In the genomic region with DNA sequence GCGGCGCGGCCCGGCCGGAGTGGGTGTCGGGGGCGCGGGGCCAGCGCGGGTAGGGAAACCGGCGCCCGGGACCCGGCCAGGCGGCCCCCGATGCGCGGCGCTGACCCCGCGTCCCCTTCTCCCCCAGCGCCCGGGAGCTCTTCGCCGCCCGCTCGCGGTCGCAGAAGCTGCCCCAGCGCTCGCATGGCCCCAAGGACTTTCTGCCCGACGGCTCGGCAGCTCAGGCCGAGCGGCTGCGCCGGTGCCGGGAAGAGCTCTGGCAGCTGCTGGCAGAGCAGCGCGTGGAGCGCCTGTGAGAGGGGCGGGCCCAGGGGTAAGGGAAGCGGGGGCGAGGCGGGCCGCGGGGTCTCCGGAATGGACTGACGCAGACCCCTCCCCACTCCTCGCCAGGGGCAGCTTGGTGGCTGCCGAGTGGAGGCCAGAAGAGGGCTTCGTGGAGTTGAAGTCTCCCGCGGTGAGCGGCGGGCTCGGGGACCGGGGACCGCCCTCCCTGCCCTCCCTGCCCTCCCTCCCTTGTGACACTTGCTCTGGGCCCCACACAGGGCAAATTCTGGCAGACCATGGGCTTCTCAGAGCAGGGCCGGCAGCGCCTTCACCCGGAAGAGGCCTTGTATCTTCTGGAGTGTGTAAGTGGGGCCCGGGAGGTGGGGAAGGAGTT, we compare ENCODE assay signal across 1 cellular context.
A peak's percentile ranks its signal among the peaks of the same experiment; 100 is the strongest.
TF ChIP-seq lines count a peak whose summit lies in the region.

No MANE protein-coding gene starts in this region.

TF ChIP-seq in HepG2, 621 proteins besides CTCF, POLR2A, EP300 and RAD21 (continues in another document):
- TF ChIP-seq RXRA (CRISPR knock-in tag; IDR thresholded peaks at IDR 0.05) (no peak), ZSCAN25 (CRISPR knock-in tag; IDR thresholded peaks at IDR 0.05) (no peak; the same call in 1 of the 2 replicates), SMARCE1 (IDR thresholded peaks at IDR 0.05; ENCODE audit: borderline replicate concordance) (no peak), STAT5B (CRISPR knock-in tag; IDR thresholded peaks at IDR 0.05) (0 out of 2 replicates have a peak, but pooled peaks have one; percentile 9), SRY (CRISPR knock-in tag; IDR thresholded peaks at IDR 0.05) (no peak), KLF13 (CRISPR knock-in tag; IDR thresholded peaks at IDR 0.05) (0 out of 2 replicates have a peak, but pooled peaks have one; percentile 35), ZNF768 (CRISPR knock-in tag; IDR thresholded peaks at IDR 0.05) (peak; percentile 62), PHF8 (CRISPR knock-in tag; IDR thresholded peaks at IDR 0.05) (peak; percentile 51; the same call in 1 of the 2 replicates), SETDB1 (CRISPR knock-in tag; IDR thresholded peaks at IDR 0.05; ENCODE audit: borderline replicate concordance) (no peak), MZF1 (CRISPR knock-in tag; IDR thresholded peaks at IDR 0.05; ENCODE audit: borderline replicate concordance) (no peak), ZNF20 (CRISPR knock-in tag; IDR thresholded peaks at IDR 0.05) (no peak), GFI1 (CRISPR knock-in tag; IDR thresholded peaks at IDR 0.05; ENCODE audit: borderline replicate concordance) (0 out of 2 replicates have a peak, but pooled peaks have one; percentile 50), ZNF350 (CRISPR knock-in tag; IDR thresholded peaks at IDR 0.05; ENCODE audit: borderline replicate concordance, low read depth) (no peak), YEATS4 (CRISPR knock-in tag; IDR thresholded peaks at IDR 0.05; ENCODE audit: borderline replicate concordance) (no peak), SP5 (CRISPR knock-in tag; IDR thresholded peaks at IDR 0.05; ENCODE audit: borderline replicate concordance, low read depth) (0 out of 2 replicates have a peak, but pooled peaks have one; percentile 16), GZF1 (CRISPR knock-in tag; IDR thresholded peaks at IDR 0.05) (no peak), ZFP41 (CRISPR knock-in tag; IDR thresholded peaks at IDR 0.05; ENCODE audit: borderline replicate concordance) (peak; percentile 35; the same call in 1 of the 2 replicates), ZNF224 (CRISPR knock-in tag; IDR thresholded peaks at IDR 0.05) (no peak), ZBTB7A (CRISPR knock-in tag; IDR thresholded peaks at IDR 0.05) (no peak), ZNF549 (CRISPR knock-in tag; IDR thresholded peaks at IDR 0.05) (no peak), SRSF9 (IDR thresholded peaks at IDR 0.05; ENCODE audit: borderline replicate concordance, insufficient read depth, low read depth, low read length, poor library complexity, severe bottlenecking) (no peak), ZNF274 (CRISPR knock-in tag; IDR thresholded peaks at IDR 0.05) (0 out of 2 replicates have a peak, but pooled peaks have one; percentile 60), ZNF205 (CRISPR knock-in tag; IDR thresholded peaks at IDR 0.05) (no peak), TCF12 (IDR thresholded peaks at IDR 0.05) (no peak), TCF12 (CRISPR knock-in tag; IDR thresholded peaks at IDR 0.05) (peak; percentile 1; the same call in 1 of the 2 replicates), ZNF296 (CRISPR knock-in tag; conservative IDR thresholded peaks at IDR 0.05) (no peak), HNF4G (IDR thresholded peaks at IDR 0.05; ENCODE audit: borderline replicate concordance, low read depth, low read length) (no peak), HNF4G (CRISPR knock-in tag; IDR thresholded peaks at IDR 0.05; ENCODE audit: borderline replicate concordance, low read depth) (0 out of 2 replicates have a peak, but pooled peaks have one; percentile 18), ZNF550 (CRISPR knock-in tag; IDR thresholded peaks at IDR 0.05; ENCODE audit: borderline replicate concordance) (no peak), ZFX (CRISPR knock-in tag; IDR thresholded peaks at IDR 0.05; ENCODE audit: low read depth) (peak; percentile 28), ATF7-NPFF (CRISPR knock-in tag; IDR thresholded peaks at IDR 0.05; ENCODE audit: low read depth) (no peak), MAFK (conservative IDR thresholded peaks at IDR 0.05 in 1 of 2, IDR thresholded peaks at IDR 0.05 in 1 of 2; ENCODE audit: low read length in 2 of 2) (no peak)
- TF ChIP-seq, protein P1, sequence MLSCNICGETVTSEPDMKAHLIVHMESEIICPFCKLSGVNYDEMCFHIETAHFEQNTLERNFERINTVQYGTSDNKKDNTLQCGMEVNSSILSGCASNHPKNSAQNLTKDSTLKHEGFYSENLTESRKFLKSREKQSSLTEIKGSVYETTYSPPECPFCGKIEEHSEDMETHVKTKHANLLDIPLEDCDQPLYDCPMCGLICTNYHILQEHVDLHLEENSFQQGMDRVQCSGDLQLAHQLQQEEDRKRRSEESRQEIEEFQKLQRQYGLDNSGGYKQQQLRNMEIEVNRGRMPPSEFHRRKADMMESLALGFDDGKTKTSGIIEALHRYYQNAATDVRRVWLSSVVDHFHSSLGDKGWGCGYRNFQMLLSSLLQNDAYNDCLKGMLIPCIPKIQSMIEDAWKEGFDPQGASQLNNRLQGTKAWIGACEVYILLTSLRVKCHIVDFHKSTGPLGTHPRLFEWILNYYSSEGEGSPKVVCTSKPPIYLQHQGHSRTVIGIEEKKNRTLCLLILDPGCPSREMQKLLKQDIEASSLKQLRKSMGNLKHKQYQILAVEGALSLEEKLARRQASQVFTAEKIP (CRISPR knock-in tag; IDR thresholded peaks at IDR 0.05; ENCODE audit: borderline replicate concordance): no peak
- TF ChIP-seq, protein P2, sequence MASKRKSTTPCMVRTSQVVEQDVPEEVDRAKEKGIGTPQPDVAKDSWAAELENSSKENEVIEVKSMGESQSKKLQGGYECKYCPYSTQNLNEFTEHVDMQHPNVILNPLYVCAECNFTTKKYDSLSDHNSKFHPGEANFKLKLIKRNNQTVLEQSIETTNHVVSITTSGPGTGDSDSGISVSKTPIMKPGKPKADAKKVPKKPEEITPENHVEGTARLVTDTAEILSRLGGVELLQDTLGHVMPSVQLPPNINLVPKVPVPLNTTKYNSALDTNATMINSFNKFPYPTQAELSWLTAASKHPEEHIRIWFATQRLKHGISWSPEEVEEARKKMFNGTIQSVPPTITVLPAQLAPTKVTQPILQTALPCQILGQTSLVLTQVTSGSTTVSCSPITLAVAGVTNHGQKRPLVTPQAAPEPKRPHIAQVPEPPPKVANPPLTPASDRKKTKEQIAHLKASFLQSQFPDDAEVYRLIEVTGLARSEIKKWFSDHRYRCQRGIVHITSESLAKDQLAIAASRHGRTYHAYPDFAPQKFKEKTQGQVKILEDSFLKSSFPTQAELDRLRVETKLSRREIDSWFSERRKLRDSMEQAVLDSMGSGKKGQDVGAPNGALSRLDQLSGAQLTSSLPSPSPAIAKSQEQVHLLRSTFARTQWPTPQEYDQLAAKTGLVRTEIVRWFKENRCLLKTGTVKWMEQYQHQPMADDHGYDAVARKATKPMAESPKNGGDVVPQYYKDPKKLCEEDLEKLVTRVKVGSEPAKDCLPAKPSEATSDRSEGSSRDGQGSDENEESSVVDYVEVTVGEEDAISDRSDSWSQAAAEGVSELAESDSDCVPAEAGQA (IDR thresholded peaks at IDR 0.05; ENCODE audit: low read depth): no peak
- TF ChIP-seq, protein P2 (CRISPR knock-in tag; IDR thresholded peaks at IDR 0.05; ENCODE audit: borderline replicate concordance): peak; percentile 53; the same call in 1 of the 2 replicates
- TF ChIP-seq, protein P3, sequence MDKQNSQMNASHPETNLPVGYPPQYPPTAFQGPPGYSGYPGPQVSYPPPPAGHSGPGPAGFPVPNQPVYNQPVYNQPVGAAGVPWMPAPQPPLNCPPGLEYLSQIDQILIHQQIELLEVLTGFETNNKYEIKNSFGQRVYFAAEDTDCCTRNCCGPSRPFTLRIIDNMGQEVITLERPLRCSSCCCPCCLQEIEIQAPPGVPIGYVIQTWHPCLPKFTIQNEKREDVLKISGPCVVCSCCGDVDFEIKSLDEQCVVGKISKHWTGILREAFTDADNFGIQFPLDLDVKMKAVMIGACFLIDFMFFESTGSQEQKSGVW (CRISPR knock-in tag; IDR thresholded peaks at IDR 0.05; ENCODE audit: borderline replicate concordance): no peak
- TF ChIP-seq, protein P4, sequence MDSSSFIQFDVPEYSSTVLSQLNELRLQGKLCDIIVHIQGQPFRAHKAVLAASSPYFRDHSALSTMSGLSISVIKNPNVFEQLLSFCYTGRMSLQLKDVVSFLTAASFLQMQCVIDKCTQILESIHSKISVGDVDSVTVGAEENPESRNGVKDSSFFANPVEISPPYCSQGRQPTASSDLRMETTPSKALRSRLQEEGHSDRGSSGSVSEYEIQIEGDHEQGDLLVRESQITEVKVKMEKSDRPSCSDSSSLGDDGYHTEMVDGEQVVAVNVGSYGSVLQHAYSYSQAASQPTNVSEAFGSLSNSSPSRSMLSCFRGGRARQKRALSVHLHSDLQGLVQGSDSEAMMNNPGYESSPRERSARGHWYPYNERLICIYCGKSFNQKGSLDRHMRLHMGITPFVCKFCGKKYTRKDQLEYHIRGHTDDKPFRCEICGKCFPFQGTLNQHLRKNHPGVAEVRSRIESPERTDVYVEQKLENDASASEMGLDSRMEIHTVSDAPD (CRISPR knock-in tag; IDR thresholded peaks at IDR 0.05): peak; percentile 58; the same call in 1 of the 2 replicates
- TF ChIP-seq, protein P5, sequence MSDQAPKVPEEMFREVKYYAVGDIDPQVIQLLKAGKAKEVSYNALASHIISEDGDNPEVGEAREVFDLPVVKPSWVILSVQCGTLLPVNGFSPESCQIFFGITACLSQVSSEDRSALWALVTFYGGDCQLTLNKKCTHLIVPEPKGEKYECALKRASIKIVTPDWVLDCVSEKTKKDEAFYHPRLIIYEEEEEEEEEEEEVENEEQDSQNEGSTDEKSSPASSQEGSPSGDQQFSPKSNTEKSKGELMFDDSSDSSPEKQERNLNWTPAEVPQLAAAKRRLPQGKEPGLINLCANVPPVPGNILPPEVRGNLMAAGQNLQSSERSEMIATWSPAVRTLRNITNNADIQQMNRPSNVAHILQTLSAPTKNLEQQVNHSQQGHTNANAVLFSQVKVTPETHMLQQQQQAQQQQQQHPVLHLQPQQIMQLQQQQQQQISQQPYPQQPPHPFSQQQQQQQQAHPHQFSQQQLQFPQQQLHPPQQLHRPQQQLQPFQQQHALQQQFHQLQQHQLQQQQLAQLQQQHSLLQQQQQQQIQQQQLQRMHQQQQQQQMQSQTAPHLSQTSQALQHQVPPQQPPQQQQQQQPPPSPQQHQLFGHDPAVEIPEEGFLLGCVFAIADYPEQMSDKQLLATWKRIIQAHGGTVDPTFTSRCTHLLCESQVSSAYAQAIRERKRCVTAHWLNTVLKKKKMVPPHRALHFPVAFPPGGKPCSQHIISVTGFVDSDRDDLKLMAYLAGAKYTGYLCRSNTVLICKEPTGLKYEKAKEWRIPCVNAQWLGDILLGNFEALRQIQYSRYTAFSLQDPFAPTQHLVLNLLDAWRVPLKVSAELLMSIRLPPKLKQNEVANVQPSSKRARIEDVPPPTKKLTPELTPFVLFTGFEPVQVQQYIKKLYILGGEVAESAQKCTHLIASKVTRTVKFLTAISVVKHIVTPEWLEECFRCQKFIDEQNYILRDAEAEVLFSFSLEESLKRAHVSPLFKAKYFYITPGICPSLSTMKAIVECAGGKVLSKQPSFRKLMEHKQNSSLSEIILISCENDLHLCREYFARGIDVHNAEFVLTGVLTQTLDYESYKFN (CRISPR knock-in tag; conservative IDR thresholded peaks at IDR 0.05): no peak; the same call in 1 of the 2 replicates
- TF ChIP-seq, protein P6, sequence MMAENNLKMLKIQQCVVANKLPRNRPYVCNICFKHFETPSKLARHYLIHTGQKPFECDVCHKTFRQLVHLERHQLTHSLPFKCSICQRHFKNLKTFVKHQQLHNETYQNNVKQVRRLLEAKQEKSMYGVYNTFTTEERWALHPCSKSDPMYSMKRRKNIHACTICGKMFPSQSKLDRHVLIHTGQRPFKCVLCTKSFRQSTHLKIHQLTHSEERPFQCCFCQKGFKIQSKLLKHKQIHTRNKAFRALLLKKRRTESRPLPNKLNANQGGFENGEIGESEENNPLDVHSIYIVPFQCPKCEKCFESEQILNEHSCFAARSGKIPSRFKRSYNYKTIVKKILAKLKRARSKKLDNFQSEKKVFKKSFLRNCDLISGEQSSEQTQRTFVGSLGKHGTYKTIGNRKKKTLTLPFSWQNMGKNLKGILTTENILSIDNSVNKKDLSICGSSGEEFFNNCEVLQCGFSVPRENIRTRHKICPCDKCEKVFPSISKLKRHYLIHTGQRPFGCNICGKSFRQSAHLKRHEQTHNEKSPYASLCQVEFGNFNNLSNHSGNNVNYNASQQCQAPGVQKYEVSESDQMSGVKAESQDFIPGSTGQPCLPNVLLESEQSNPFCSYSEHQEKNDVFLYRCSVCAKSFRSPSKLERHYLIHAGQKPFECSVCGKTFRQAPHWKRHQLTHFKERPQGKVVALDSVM (CRISPR knock-in tag; IDR thresholded peaks at IDR 0.05): no peak
- TF ChIP-seq, protein P7, sequence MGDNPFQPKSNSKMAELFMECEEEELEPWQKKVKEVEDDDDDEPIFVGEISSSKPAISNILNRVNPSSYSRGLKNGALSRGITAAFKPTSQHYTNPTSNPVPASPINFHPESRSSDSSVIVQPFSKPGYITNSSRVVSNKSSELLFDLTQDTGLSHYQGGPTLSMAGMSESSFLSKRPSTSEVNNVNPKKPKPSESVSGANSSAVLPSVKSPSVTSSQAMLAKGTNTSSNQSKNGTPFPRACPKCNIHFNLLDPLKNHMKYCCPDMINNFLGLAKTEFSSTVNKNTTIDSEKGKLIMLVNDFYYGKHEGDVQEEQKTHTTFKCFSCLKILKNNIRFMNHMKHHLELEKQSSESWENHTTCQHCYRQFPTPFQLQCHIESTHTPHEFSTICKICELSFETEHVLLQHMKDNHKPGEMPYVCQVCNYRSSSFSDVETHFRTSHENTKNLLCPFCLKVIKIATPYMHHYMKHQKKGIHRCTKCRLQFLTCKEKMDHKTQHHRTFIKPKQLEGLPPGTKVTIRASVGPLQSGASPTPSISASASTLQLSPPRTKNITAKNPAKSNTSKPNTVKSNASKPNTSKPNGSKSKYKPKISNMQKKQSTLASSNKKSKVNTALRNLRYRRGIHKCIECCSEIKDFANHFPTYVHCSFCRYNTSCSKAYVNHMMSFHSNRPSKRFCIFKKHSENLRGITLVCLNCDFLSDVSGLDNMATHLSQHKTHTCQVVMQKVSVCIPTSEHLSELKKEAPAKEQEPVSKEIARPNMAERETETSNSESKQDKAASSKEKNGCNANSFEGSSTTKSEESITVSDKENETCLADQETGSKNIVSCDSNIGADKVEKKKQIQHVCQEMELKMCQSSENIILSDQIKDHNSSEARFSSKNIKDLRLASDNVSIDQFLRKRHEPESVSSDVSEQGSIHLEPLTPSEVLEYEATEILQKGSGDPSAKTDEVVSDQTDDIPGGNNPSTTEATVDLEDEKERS (CRISPR knock-in tag; IDR thresholded peaks at IDR 0.05): 0 out of 2 replicates have a peak, but pooled peaks have one; percentile 43
